22 cellular contexts compared by ENCODE assay signal in the genomic region with DNA sequence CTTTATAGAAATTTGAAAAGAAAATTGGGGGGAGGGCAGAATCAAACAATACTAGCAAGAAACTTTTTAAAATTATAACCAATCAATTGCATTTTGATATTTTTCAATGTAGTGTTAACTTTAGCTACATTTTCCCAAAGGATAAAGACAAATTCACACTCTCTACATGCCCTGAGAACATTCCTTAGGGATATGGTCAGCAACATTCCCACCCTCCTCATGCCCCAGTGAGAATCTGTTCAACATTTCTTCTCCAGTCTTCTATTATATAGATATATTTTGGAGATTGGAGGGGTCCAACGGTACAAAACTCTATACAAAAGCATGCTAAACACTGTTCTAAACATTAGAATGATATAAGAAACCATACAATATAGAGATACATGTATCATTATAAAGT. TPM values are rescaled to one million over a fixed set of nuclear protein-coding genes. Genes with fewer than 3 reads are reported as not detected.
"Had no signal": no experiment of that assay in that cellular context is flagged by ENCODE, and none has a peak within 500 bp of the region (broad histone marks: within the 10 kb centered on the region; RNA-seq: fewer than 3 reads in every experiment).

No MANE protein-coding gene starts in this region.

- H3K36me3 ChIP-seq: ascending aorta, brain microvascular endothelial cell had no signal

- H3K27ac Mint-ChIP-seq: activated CD4-positive, alpha-beta T cell treated with anti-CD3 and anti-CD28 coated beads, Interleukin-2, amount 10 ng/mL, durations not matched to agents 24 days and 14 days; activated CD8-positive, alpha-beta memory T cell treated with anti-CD3 and anti-CD28 coated beads, Interleukin-2, amount 10 ng/mL, durations not matched to agents 7 days and 5 days; activated naive CD4-positive, alpha-beta T cell treated with anti-CD3 and anti-CD28 coated beads, Interleukin-2, amount 50 U/mL, for 72 hours; activated naive CD8-positive, alpha-beta T cell treated with anti-CD3 and anti-CD28 coated beads, Interleukin-2, amount 50 U/mL, for 24 hours; activated T-cell treated with anti-CD3 and anti-CD28 coated beads, Interleukin-2, amount 50 U/mL, for 24 hours; T-helper 1 cell treated with Interleukin-12 subunit alpha and Interleukin-12 subunit beta and Interleukin-4 antibody, amounts not matched to agents 30 μg/mL and 1 μg/mL, for 36 hours had no signal

- H3K36me3 Mint-ChIP-seq: activated CD8-positive, alpha-beta memory T cell treated with anti-CD3 and anti-CD28 coated beads, Interleukin-2, amount 10 ng/mL, durations not matched to agents 7 days and 5 days; activated naive CD4-positive, alpha-beta T cell treated with anti-CD3 and anti-CD28 coated beads, Interleukin-2, amount 50 U/mL, for 72 hours had no signal

- H3K27ac ChIP-seq: ascending aorta, brain microvascular endothelial cell had no signal

- ATAC-seq: activated CD8-positive, alpha-beta memory T cell treated with anti-CD3 and anti-CD28 coated beads, Interleukin-2, amount 10 ng/mL, durations not matched to agents 7 days and 5 days; activated naive CD4-positive, alpha-beta T cell treated with anti-CD3 and anti-CD28 coated beads, Interleukin-2, amount 50 U/mL, for 72 hours; activated naive CD8-positive, alpha-beta T cell treated with anti-CD3 and anti-CD28 coated beads, Interleukin-2, amount 50 U/mL, for 24 hours; PC-3 had no signal

- H3K9me3 Mint-ChIP-seq: activated CD4-positive, alpha-beta T cell treated with anti-CD3 and anti-CD28 coated beads, Interleukin-2, amount 10 ng/mL, durations not matched to agents 24 days and 14 days; activated naive CD4-positive, alpha-beta T cell treated with anti-CD3 and anti-CD28 coated beads, Interleukin-2, amount 50 U/mL, for 72 hours; activated naive CD8-positive, alpha-beta T cell treated with anti-CD3 and anti-CD28 coated beads, Interleukin-2, amount 50 U/mL, for 24 hours; activated T-cell treated with anti-CD3 and anti-CD28 coated beads, Interleukin-2, amount 50 U/mL, for 24 hours; T-helper 1 cell treated with Interleukin-12 subunit alpha and Interleukin-12 subunit beta and Interleukin-4 antibody, amounts not matched to agents 30 μg/mL and 1 μg/mL, for 36 hours had no signal

- H3K9me3 ChIP-seq: ascending aorta had no signal

- H3K4me3 Mint-ChIP-seq: activated CD4-positive, alpha-beta T cell treated with anti-CD3 and anti-CD28 coated beads, Interleukin-2, amount 10 ng/mL, durations not matched to agents 24 days and 14 days; activated CD8-positive, alpha-beta memory T cell treated with anti-CD3 and anti-CD28 coated beads, Interleukin-2, amount 10 ng/mL, durations not matched to agents 7 days and 5 days; activated naive CD8-positive, alpha-beta T cell treated with anti-CD3 and anti-CD28 coated beads, Interleukin-2, amount 50 U/mL, for 24 hours; activated T-cell treated with anti-CD3 and anti-CD28 coated beads, Interleukin-2, amount 50 U/mL, for 24 hours; T-helper 1 cell treated with Interleukin-12 subunit alpha and Interleukin-12 subunit beta and Interleukin-4 antibody, amounts not matched to agents 30 μg/mL and 1 μg/mL, for 36 hours had no signal

- H3K4me3 ChIP-seq: ascending aorta had no signal

- H3K27me3 Mint-ChIP-seq: activated CD8-positive, alpha-beta memory T cell treated with anti-CD3 and anti-CD28 coated beads, Interleukin-2, amount 10 ng/mL, durations not matched to agents 7 days and 5 days had no signal

- H3K4me1 Mint-ChIP-seq: activated CD4-positive, alpha-beta T cell treated with anti-CD3 and anti-CD28 coated beads, Interleukin-2, amount 10 ng/mL, durations not matched to agents 24 days and 14 days; activated CD8-positive, alpha-beta memory T cell treated with anti-CD3 and anti-CD28 coated beads, Interleukin-2, amount 10 ng/mL, durations not matched to agents 7 days and 5 days; activated naive CD8-positive, alpha-beta T cell treated with anti-CD3 and anti-CD28 coated beads, Interleukin-2, amount 50 U/mL, for 24 hours had no signal

- DNase-seq: activated CD4-positive, alpha-beta T cell treated with anti-CD3 and anti-CD28 coated beads, Interleukin-2, amount 10 ng/mL, durations not matched to agents 24 days and 14 days; activated CD4-positive, alpha-beta T cell treated with anti-CD3 and anti-CD28 coated beads, Interleukin-2, amount 50 U/mL, for 48 hours; activated CD4-positive, CD25-positive, alpha-beta regulatory T cell treated with anti-CD3 and anti-CD28 coated beads, Interleukin-2, amount 50 U/mL, for 72 hours; activated CD8-positive, alpha-beta memory T cell treated with anti-CD3 and anti-CD28 coated beads, Interleukin-2, amount 10 ng/mL, durations not matched to agents 7 days and 5 days; activated effector memory CD4-positive, alpha-beta T cell treated with anti-CD3 and anti-CD28 coated beads, Interleukin-2, amount 50 U/mL, for 16 hours; activated naive CD4-positive, alpha-beta T cell treated with Interleukin-2 at 50 U/mL for 16 hours; activated naive CD8-positive, alpha-beta T cell treated with anti-CD3 and anti-CD28 coated beads, Interleukin-2, amount 50 U/mL, for 24 hours; activated T-cell treated with anti-CD3 and anti-CD28 coated beads, Interleukin-2, amount 50 U/mL, for 24 hours; amniotic stem cell; brain microvascular endothelial cell; cerebellar nuclear complex; NCI-H1417 treated with DMSO at 0.1 percent for 48 hours; NCI-H1694 treated with DMSO at 0.1 percent for 48 hours; NCI-H2029 treated with DMSO at 0.1 percent for 48 hours; NCI-H510A treated with DMSO at 0.1 percent for 48 hours; NCI-H69; NK-92 treated with Interleukin-12 subunit alpha and Interleukin-12 subunit beta, amount 100 ng/mL, for 24 hours; PC-3; SHP77 had no signal

- H3K27me3 ChIP-seq: ascending aorta, brain microvascular endothelial cell had no signal

RNA-seq across cellular contexts. Expression of a gene that starts 11.6 kb away (rescaled TPM):
- total RNA-seq: activated CD4-positive, alpha-beta T cell treated with anti-CD3 and anti-CD28 coated beads, Interleukin-2, amount 10 ng/mL, durations not matched to agents 24 days and 14 days; activated CD8-positive, alpha-beta memory T cell treated with anti-CD3 and anti-CD28 coated beads, Interleukin-2, amount 10 ng/mL, durations not matched to agents 7 days and 5 days; activated naive CD4-positive, alpha-beta T cell treated with anti-CD3 and anti-CD28 coated beads, Interleukin-2, amount 50 U/mL, for 72 hours had no signal
